8 cellular contexts compared by ENCODE assay signal in genomic region chr19:36417752-36418286, GRCh38. TPM values are rescaled to one million over a fixed set of nuclear protein-coding genes. Genes with fewer than 3 reads are reported as not detected.
DNase-seq lines count a peak whose midpoint lies in the region; ATAC-seq and TF ChIP-seq lines count a peak whose summit lies in the region.

No MANE protein-coding gene starts in this region.

- no peaks in the 10 kb centered on the region for H3K36me3 ChIP-seq in PC-3 (ENCODE audit: low read depth, low read length)
- no peaks in the 10 kb centered on the region for H3K36me3 ChIP-seq in endocrine pancreas (ENCODE audit: control insufficient read depth, insufficient read depth, low read length)
- no peaks in the 10 kb centered on the region for H3K36me3 ChIP-seq in neutrophil

- DNase-seq in Daoy (ENCODE audit: low read depth) (peak; percentile 2), PC-3 (no peak), dedifferentiated amniotic fluid mesenchymal stem cell (ENCODE audit: extremely low spot score) (no peak), NCI-H2107 treated with DMSO at 0.1 percent for 48 hours (lab: John Stamatoyannopoulos, UW; ENCODE audit: unreplicated experiment) (no peak), kidney glomerular epithelial cell (lab: John Stamatoyannopoulos, UW) (no peak), germinal center (ENCODE audit: low spot score) (no peak)

- H2AFZ ChIP-seq in PC-3 (ENCODE audit: low read length) = peak overlapping the region; percentile 80

- H3K9ac ChIP-seq in PC-3 (ENCODE audit: low read length) = peak overlapping the region; percentile 49
- H3K9ac ChIP-seq in endocrine pancreas (ENCODE audit: control insufficient read depth, insufficient read depth, low read length) = peak overlapping the region; percentile 94

- POLR2A ChIA-PET in PC-3 (lab: Charles Lee; ENCODE audit: unreplicated experiment) = no interaction called here

- TSS peak; percentile 56 for BruUV-seq in PC-3 (replicated peaks; lab: Mats Ljungman, UMichigan)

- no peaks in the 10 kb centered on the region for H3K9me2 ChIP-seq in PC-3 (replicated peaks; ENCODE audit: low read length)

- H4K20me1 ChIP-seq in PC-3 (ENCODE audit: low read length) = no peaks in the 10 kb centered on the region

- H3K9me3 ChIP-seq in PC-3 (ENCODE audit: low read length) (no peaks in the 10 kb centered on the region), endocrine pancreas (ENCODE audit: control insufficient read depth, low read length) (no peaks in the 10 kb centered on the region), neutrophil (peaks cover 12% of the 10 kb centered on the region)

- H3K4me2 ChIP-seq in PC-3 (ENCODE audit: low read length) = peak overlapping the region; percentile 57

- intact Hi-C loops in PC-3 (cut with micrococcal nuclease) = no loop called here

- H3K4me1 ChIP-seq in PC-3 (ENCODE audit: insufficient read depth, low read length) (no peaks in the 10 kb centered on the region), endocrine pancreas (ENCODE audit: control insufficient read depth, insufficient read depth, low read length) (peaks cover 8% of the 10 kb centered on the region), neutrophil (ENCODE audit: control insufficient read depth in 1 of 2, insufficient read depth in 1 of 2, low read depth in 1 of 2, low read length in 1 of 2) (peaks cover 12 to 15% of the 10 kb centered on the region in 2 experiments)

- no peak for ATAC-seq in PC-3

- peak overlapping the region; percentile 63 for H3K4me3 ChIP-seq in PC-3 (ENCODE audit: low read length)
- peak overlapping the region; percentile 62 for H3K4me3 ChIP-seq in endocrine pancreas (ENCODE audit: control insufficient read depth, insufficient read depth, low read length)
- H3K4me3 ChIP-seq in neutrophil (ENCODE audit: low read depth in 1 of 2, low read length in 1 of 2) = peak overlapping the region; percentile 69 to 72

- H3K79me2 ChIP-seq in PC-3 (ENCODE audit: low read length) = peaks cover 9% of the 10 kb centered on the region; the same call in 1 of the 2 replicates

- CTCF ChIA-PET in PC-3 (lab: Charles Lee) = no interaction called here

- no peak for TF ChIP-seq CTCF in PC-3 (conservative IDR thresholded peaks at IDR 0.05; ENCODE audit: low read depth, low read length)
- TF ChIP-seq CTCF in neutrophil (IDR thresholded peaks at IDR 0.05) = no peak

- no peaks in the 10 kb centered on the region for H3F3A ChIP-seq in PC-3 (ENCODE audit: low read length, unreplicated experiment)

- no peaks in the 10 kb centered on the region for H3K27me3 ChIP-seq in PC-3 (ENCODE audit: low read length)
- no peaks in the 10 kb centered on the region for H3K27me3 ChIP-seq in endocrine pancreas (ENCODE audit: control insufficient read depth, insufficient read depth, low read length)
- H3K27me3 ChIP-seq in neutrophil = peaks cover 45% of the 10 kb centered on the region

- H3K27ac ChIP-seq in PC-3 (ENCODE audit: low read length) = no peak overlapping the region
- no peak overlapping the region for H3K27ac ChIP-seq in neutrophil

RNA-seq across cellular contexts. Expression of gene ZFP82, which starts 0.6 kb away (rescaled TPM):
- 5.6 and 10.3 TPM in 2 replicates for total RNA-seq in Daoy (2014; rRNA removed; shearing (Covaris generic))
- 0.35 and 0.36 TPM in 2 replicates for total RNA-seq in PC-3 (2014; rRNA removed)

RNA-seq across cellular contexts. Expression of gene ZFP14, which starts 38.8 kb away (rescaled TPM):
- total RNA-seq in Daoy (2014; rRNA removed; shearing (Covaris generic)) = 2.3 and 3.3 TPM in 2 replicates
- 0.40 and 0.73 TPM in 2 replicates for total RNA-seq in PC-3 (2014; rRNA removed)
